Comparison of ENCODE assay signal across 23 cellular contexts in genomic region chr9:12289711-12290110, GRCh38.
"Had no signal": no experiment of that assay in that cellular context is flagged by ENCODE, and none has a peak within 500 bp of the region (broad histone marks: within the 10 kb centered on the region; RNA-seq: fewer than 3 reads in every experiment).

No MANE protein-coding gene starts in this region.

- H3K4me1 Mint-ChIP-seq: immature natural killer cell; naive thymus-derived CD8-positive, alpha-beta T cell; stimulated activated effector memory CD8-positive, alpha-beta T cell treated with anti-CD3 and anti-CD28 coated beads, Interleukin-12 subunit alpha, Interleukin-12 subunit beta, amount 100 ng/mL, for 72 hours had no signal

- H3K36me3 Mint-ChIP-seq: immature natural killer cell; naive thymus-derived CD8-positive, alpha-beta T cell; stimulated activated effector memory CD8-positive, alpha-beta T cell treated with anti-CD3 and anti-CD28 coated beads, Interleukin-12 subunit alpha, Interleukin-12 subunit beta, amount 100 ng/mL, for 72 hours; type B pancreatic cell had no signal

- H3K9me3 Mint-ChIP-seq: nephron progenitor cell had no signal

- H3K27me3 Mint-ChIP-seq: naive thymus-derived CD8-positive, alpha-beta T cell; type B pancreatic cell had no signal

- ATAC-seq: gastroesophageal sphincter; left colon; naive thymus-derived CD8-positive, alpha-beta T cell; psoas muscle; right cardiac atrium; stimulated activated effector memory CD8-positive, alpha-beta T cell treated with anti-CD3 and anti-CD28 coated beads, Interleukin-12 subunit alpha, Interleukin-12 subunit beta, amount 100 ng/mL, for 72 hours had no signal

- H3K27ac Mint-ChIP-seq: immature natural killer cell; naive thymus-derived CD8-positive, alpha-beta T cell; nephron progenitor cell; stimulated activated effector memory CD8-positive, alpha-beta T cell treated with anti-CD3 and anti-CD28 coated beads, Interleukin-12 subunit alpha, Interleukin-12 subunit beta, amount 100 ng/mL, for 72 hours; type B pancreatic cell had no signal

- DNase-seq: dorsolateral prefrontal cortex; effector CD4-positive, alpha-beta T cell; immature natural killer cell; islet precursor cell; kidney glomerular epithelial cell; left colon; left ventricle myocardium inferior; mammary epithelial cell; naive thymus-derived CD8-positive, alpha-beta T cell; nephron progenitor cell; nucleus accumbens; sigmoid colon; stimulated activated CD4-positive, alpha-beta T cell treated with anti-CD3 and anti-CD28 coated beads, Interleukin-2, amount 100 ng/mL, for 24 hours; stimulated activated CD4-positive, alpha-beta T cell treated with anti-CD3 and anti-CD28 coated beads, Interleukin-4, amount 100 ng/mL, for 24 hours; stimulated activated naive CD4-positive, alpha-beta T cell treated with Interleukin-2 at 50 U/mL for 16 hours; stomach; testis; tibial artery had no signal

- H3K4me3 Mint-ChIP-seq: immature natural killer cell; naive thymus-derived CD8-positive, alpha-beta T cell; nephron progenitor cell; stimulated activated effector memory CD8-positive, alpha-beta T cell treated with anti-CD3 and anti-CD28 coated beads, Interleukin-12 subunit alpha, Interleukin-12 subunit beta, amount 100 ng/mL, for 72 hours; type B pancreatic cell had no signal
